Comparison of ENCODE assay signal across 27 cellular contexts in the genomic region with DNA sequence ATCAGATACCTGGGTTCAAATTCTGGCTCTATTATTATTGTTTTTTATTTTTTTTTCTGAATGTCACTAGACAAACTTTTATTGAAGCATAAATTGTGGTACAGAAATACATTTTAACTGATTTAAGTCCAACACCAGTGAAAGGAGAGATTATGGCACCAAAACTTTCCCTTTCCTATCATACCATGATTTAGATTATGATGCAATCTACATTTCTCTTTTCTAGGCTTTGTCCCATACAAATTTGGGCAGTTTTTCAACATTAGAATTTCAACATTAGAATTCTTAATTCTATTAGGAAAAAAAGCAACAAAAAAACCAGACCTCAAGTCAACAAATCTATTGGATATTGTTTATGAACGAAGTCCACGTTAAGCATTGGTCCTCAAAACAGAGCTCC. TPM values are rescaled to one million over a fixed set of nuclear protein-coding genes. Genes with fewer than 3 reads are reported as not detected.
"Had no signal": no experiment of that assay in that cellular context is flagged by ENCODE, and none has a peak within 500 bp of the region (broad histone marks: within the 10 kb centered on the region; RNA-seq: fewer than 3 reads in every experiment).

No MANE protein-coding gene starts in this region.

- H3K9me3 ChIP-seq: left lung, lower lobe of right lung, pancreas, prostate gland, sigmoid colon, tibial nerve, uterus had no signal

- H3K4me3 ChIP-seq: left lung, lower lobe of right lung, pancreas, prostate gland, sigmoid colon, smooth muscle cell, tibial nerve, uterus had no signal

- DNase-seq: kidney; left colon; left lung; lower lobe of right lung; mammary epithelial cell; mesenchymal stem cell; naive thymus-derived CD8-positive, alpha-beta T cell; nucleus accumbens; pancreas; posterior cingulate gyrus; retina; right cardiac atrium; sigmoid colon; stimulated activated CD4-positive, alpha-beta T cell treated with anti-CD3 and anti-CD28 coated beads, Interleukin-1b, Interleukin-23, amount 100 ng/mL, for 48 hours; stimulated activated CD4-positive, alpha-beta T cell treated with anti-CD3 and anti-CD28 coated beads, Interleukin-2, amount 100 ng/mL, for 48 hours; stimulated activated CD4-positive, alpha-beta T cell treated with anti-CD3 and anti-CD28 coated beads, Interleukin-4, amount 100 ng/mL, for 4 hours; stimulated activated CD8-positive, alpha-beta memory T cell treated with anti-CD3 and anti-CD28 coated beads, Interleukin-4, amount 100 ng/mL, for 48 hours; stimulated activated naive CD4-positive, alpha-beta T cell treated with Interleukin-2 at 50 U/mL for 16 hours; stimulated activated naive CD8-positive, alpha-beta T cell treated with anti-CD3 and anti-CD28 coated beads, Interleukin-15, amount 100 ng/mL, for 72 hours; substantia nigra; uterus had no signal

- FAIRE-seq: kidney had no signal

- H3K36me3 ChIP-seq: left lung, lower lobe of right lung, pancreas, prostate gland, uterus had no signal

- ATAC-seq: left colon; left lung; lower lobe of right lung; naive thymus-derived CD8-positive, alpha-beta T cell; pancreas; right cardiac atrium; stimulated activated memory B cell treated with anti-CD40 and anti-IgM and Interleukin-4, amounts not matched to agents 10 μg/mL and 1 μg/mL and 100 μg/mL, for 72 hours; stimulated activated naive CD8-positive, alpha-beta T cell treated with anti-CD3 and anti-CD28 coated beads, Interleukin-15, amount 100 ng/mL, for 72 hours had no signal

- H3K27me3 ChIP-seq: left lung, pancreas, sigmoid colon, tibial nerve, uterus had no signal

- H3K4me1 ChIP-seq: left lung, lower lobe of right lung, prostate gland, sigmoid colon, tibial nerve, uterus had no signal

- H3K27ac ChIP-seq: left lung, lower lobe of right lung, pancreas, prostate gland, sigmoid colon, tibial nerve, uterus had no signal

- H3K4me2 ChIP-seq: smooth muscle cell had no signal

RNA-seq across cellular contexts. Expression of gene AS3MT, which starts 11.0 kb away (rescaled TPM):
- polyA plus RNA-seq: naive thymus-derived CD8-positive, alpha-beta T cell had no signal

RNA-seq across cellular contexts. Expression of gene CYP17A1, which starts 43.0 kb away (rescaled TPM):
- total RNA-seq: left colon; mammary epithelial cell; naive thymus-derived CD8-positive, alpha-beta T cell; neural crest cell; right cardiac atrium; sigmoid colon; smooth muscle cell; temporal lobe; tibial nerve had no signal
- polyA plus RNA-seq: mammary epithelial cell, smooth muscle cell had no signal
